Comparison of ENCODE assay signal across 8 cellular contexts in genomic region chr6:167056370-167056769, GRCh38. TPM values are rescaled to one million over a fixed set of nuclear protein-coding genes. Genes with fewer than 3 reads are reported as not detected.
DNase-seq lines count a peak whose midpoint lies in the region; ATAC-seq, FAIRE-seq and TF ChIP-seq lines count a peak whose summit lies in the region.

No MANE protein-coding gene starts in this region.

- H3K36me3 ChIP-seq in right atrium auricular region: no peaks in the 10 kb centered on the region

- H3K27me3 ChIP-seq in right atrium auricular region: no peaks in the 10 kb centered on the region

- no peak overlapping the region for H3K4me3 ChIP-seq in right atrium auricular region

- TF ChIP-seq POLR2A in GM12891 (IDR thresholded peaks at IDR 0.05; ENCODE audit: low read depth, low read length): no peak

- DNase-seq in GM12891 (ENCODE audit: insufficient read length, low spot score) (no peak), Kasumi-1 (lab: John Stamatoyannopoulos, UW) (peak; percentile 85 to 88), germinal center (ENCODE audit: low spot score) (no peak), NCI-H146 (lab: John Stamatoyannopoulos, UW) (no peak), RKO (ENCODE audit: low spot score) (no peak), right atrium auricular region (ENCODE audit: low spot score) (no peak)

- H3K4me1 ChIP-seq in right atrium auricular region: no peaks in the 10 kb centered on the region

- H3K27ac ChIP-seq in right atrium auricular region: no peak overlapping the region

- H3K9me3 ChIP-seq in right atrium auricular region: no peaks in the 10 kb centered on the region

- no peak for TF ChIP-seq CTCF in right atrium auricular region (IDR thresholded peaks at IDR 0.05)

- peak; percentile 92 for FAIRE-seq in GM12891 (lab: Jason Lieb, UNC)

- peak; percentile 90 for ATAC-seq in GM21526 (IDR thresholded peaks at IDR 0.05; ENCODE audit: low FRiP score, unreplicated experiment)
- peak; percentile 46 for ATAC-seq in esophagus mucosa

TF ChIP-seq in GM12891, 5 proteins besides CTCF, POLR2A, EP300 and RAD21:
- TF ChIP-seq TAF1 (IDR thresholded peaks at IDR 0.05; ENCODE audit: low read depth, low read length): no peak
- no peak for TF ChIP-seq POLR2AphosphoS5 (IDR thresholded peaks at IDR 0.05; ENCODE audit: low read depth, low read length)
- no peak for TF ChIP-seq PAX5 (IDR thresholded peaks at IDR 0.05; ENCODE audit: insufficient read depth, low read length, severe bottlenecking)
- TF ChIP-seq SPI1 (IDR thresholded peaks at IDR 0.05; ENCODE audit: low read depth, low read length): no peak
- no peak for TF ChIP-seq POU2F2 (IDR thresholded peaks at IDR 0.05; ENCODE audit: low read depth, low read length)
TF ChIP-seq in GM12891: peak in this region for 0.

RNA-seq across cellular contexts. Expression of gene CEP43, which starts 57.2 kb away (rescaled TPM):
- polyA plus RNA-seq in GM12891 (2012; ENCODE audit: low read depth, missing spikeins): 14.7 TPM
- total RNA-seq in esophagus mucosa (10.8 TPM), right atrium auricular region (1 to 10 TPM; 6.7 to 8.8 TPM)

Comparison
In these comparisons a context has a peak if more than half of its experiments do, and no peak if none do; other contexts are left out.
1. DNase-seq: peak in Kasumi-1 (2 of 2); none in GM12891 (single experiment), germinal center (single experiment), NCI-H146 (single experiment), RKO (single experiment) and right atrium auricular region (single experiment).